1 cellular context compared by ENCODE assay signal in genomic region chr9:136841646-136842379, GRCh38.
TF ChIP-seq lines count a peak whose summit lies in the region.

No MANE protein-coding gene starts in this region.

TF ChIP-seq in H1, 55 proteins besides CTCF, POLR2A, EP300 and RAD21:
- 0 out of 2 replicates have a peak, but pooled peaks have one; percentile 5 for TF ChIP-seq POLR2AphosphoS5 (IDR thresholded peaks at IDR 0.05; ENCODE audit: low read depth, low read length)
